In genomic region chr12:132986001-132986884, GRCh38 we compare ENCODE assay signal across 8 cellular contexts. TPM values are rescaled to one million over a fixed set of nuclear protein-coding genes. Genes with fewer than 3 reads are reported as not detected.
A peak's percentile ranks its signal among the peaks of the same experiment; 100 is the strongest.
DNase-seq lines count a peak whose midpoint lies in the region; ATAC-seq and TF ChIP-seq lines count a peak whose summit lies in the region.

ZNF26 (plus strand) TSS chr12:132986367; CDS start chr12:132986841, 474 bp downstream.

- 0% methylated on average over 2 to 3 of the region's 76 CpGs for WGBS in gastroesophageal sphincter (ENCODE audit: low coverage in 1 of 2), 2 donors

- H3K36me3 ChIP-seq in gastroesophageal sphincter (peaks cover 0 to 36% of the 10 kb centered on the region in 2 donors), neutrophil (no peaks in the 10 kb centered on the region)

- peak within 1 kb of the TSS; percentile 90 for H3K27ac Mint-ChIP-seq in activated naive CD4-positive, alpha-beta T cell treated with anti-CD3 and anti-CD28 coated beads for 36 hours

- ATAC-seq in gastroesophageal sphincter = peak; percentile 100

- peak within 1 kb of the TSS; percentile 91 for H3K4me3 Mint-ChIP-seq in activated naive CD4-positive, alpha-beta T cell treated with anti-CD3 and anti-CD28 coated beads for 36 hours

- H3K27me3 Mint-ChIP-seq in activated naive CD4-positive, alpha-beta T cell treated with anti-CD3 and anti-CD28 coated beads for 36 hours (ENCODE audit: low read depth) = peaks cover 4% of the 10 kb centered on the region

- DNase-seq in GM03348 (ENCODE audit: low spot score) = peak; percentile 96
- peak; percentile 74 for DNase-seq in HFF-Myc (ENCODE audit: extremely low read depth, low read depth)
- peak; percentile 93 for DNase-seq in NAMALWA (ENCODE audit: low spot score)
- peak; percentile 97 for DNase-seq in SK-N-DZ (ENCODE audit: low spot score)
- DNase-seq in activated naive CD4-positive, alpha-beta T cell treated with anti-CD3 and anti-CD28 coated beads for 36 hours = peak; percentile 92
- DNase-seq in substantia nigra (lab: John Stamatoyannopoulos, UW) = peak; percentile 52 to 95 (median 87)

- H3K9me3 ChIP-seq in gastroesophageal sphincter (peaks cover 0 to 24% (median 0%) of the 10 kb centered on the region in 3 donors), neutrophil (peaks cover 11% of the 10 kb centered on the region)

- intact Hi-C loops in activated naive CD4-positive, alpha-beta T cell treated with anti-CD3 and anti-CD28 coated beads for 36 hours (cut with micrococcal nuclease) = loop anchor here (1.0 kb wide), 8 partner anchors 30 to 276 kb away; partner anchors contain the start of genes PGAM5, ZNF10, ZNF140 and ZNF268

- H3K27ac ChIP-seq in gastroesophageal sphincter (peak within 1 kb of the TSS; percentile 64 to 89 (median 88)), neutrophil (peak within 1 kb of the TSS; percentile 66), substantia nigra (ENCODE audit: low read depth, low read length, poor library complexity, severe bottlenecking) (peak within 1 kb of the TSS; percentile 83)

- H3K4me3 ChIP-seq in HFF-Myc (replicated peaks; ENCODE audit: low read depth, low read length) (peak within 1 kb of the TSS; percentile 94), gastroesophageal sphincter (peak within 1 kb of the TSS; percentile 53 to 75), neutrophil (ENCODE audit: low read depth in 1 of 2, low read length in 1 of 2) (peak within 1 kb of the TSS; percentile 87 to 93)

- no peaks in the 10 kb centered on the region for H3K27me3 ChIP-seq in gastroesophageal sphincter
- H3K27me3 ChIP-seq in neutrophil = no peaks in the 10 kb centered on the region

- H3K4me1 Mint-ChIP-seq in activated naive CD4-positive, alpha-beta T cell treated with anti-CD3 and anti-CD28 coated beads for 36 hours (ENCODE audit: low read depth) = peaks cover 24% of the 10 kb centered on the region

- H3K36me3 Mint-ChIP-seq in activated naive CD4-positive, alpha-beta T cell treated with anti-CD3 and anti-CD28 coated beads for 36 hours (ENCODE audit: low read depth) = peaks cover 39% of the 10 kb centered on the region

- peak; percentile 50 to 57 for TF ChIP-seq POLR2A in gastroesophageal sphincter (IDR thresholded peaks at IDR 0.05)

- TF ChIP-seq EP300 in gastroesophageal sphincter (IDR thresholded peaks at IDR 0.05) = no peak

- TF ChIP-seq CTCF in HFF-Myc (IDR thresholded peaks at IDR 0.05; ENCODE audit: low read depth, low read length, missing control alignments) = no peak
- TF ChIP-seq CTCF in gastroesophageal sphincter (IDR thresholded peaks at IDR 0.05) = no peak
- no peak for TF ChIP-seq CTCF in neutrophil (IDR thresholded peaks at IDR 0.05)

- peaks cover 30% of the 10 kb centered on the region for H3K9me3 Mint-ChIP-seq in activated naive CD4-positive, alpha-beta T cell treated with anti-CD3 and anti-CD28 coated beads for 36 hours

- H3K4me1 ChIP-seq in gastroesophageal sphincter (peaks cover 2 to 20% (median 6%) of the 10 kb centered on the region in 3 donors), neutrophil (ENCODE audit: control insufficient read depth in 1 of 2, insufficient read depth in 1 of 2, low read depth in 1 of 2, low read length in 1 of 2) (peaks cover 15 to 19% of the 10 kb centered on the region in 2 experiments)

- CTCF ChIA-PET in activated naive CD4-positive, alpha-beta T cell treated with anti-CD3 and anti-CD28 coated beads for 36 hours (lab: Charles Lee) = interaction anchor here (1.0 to 1.7 kb wide), 3 partner anchors 10 to 81 kb away, joined by 3 to 6 read pairs (median 5); no protein-coding TSS in a partner anchor

RNA-seq across cellular contexts. Expression of gene ZNF26, which starts in this region (rescaled TPM):
- polyA plus RNA-seq in SK-N-DZ (2014; cell fraction: cytosol; rRNA removed) = 10.9 and 19.2 TPM in 2 replicates
- 18.5 and 27.8 TPM in 2 replicates for polyA plus RNA-seq in SK-N-DZ (2014; cell fraction: nucleus; rRNA removed)
- 10 to 100 TPM in 1 of 2 experiments, 1 to 10 TPM in 1; 8.4 to 12.2 TPM for total RNA-seq in activated naive CD4-positive, alpha-beta T cell treated with anti-CD3 and anti-CD28 coated beads for 36 hours
- 1 to 10 TPM; 6.7 to 9.8 (median 9.2) TPM for total RNA-seq in gastroesophageal sphincter

Comparison
In these comparisons a context has a peak if more than half of its experiments do, and no peak if none do; other contexts are left out.
1. Peak in every context shown above with its lines: DNase-seq, ATAC-seq, H3K4me3 ChIP-seq and H3K27ac ChIP-seq.